Comparison of ENCODE assay signal across 8 cellular contexts in the genomic region with DNA sequence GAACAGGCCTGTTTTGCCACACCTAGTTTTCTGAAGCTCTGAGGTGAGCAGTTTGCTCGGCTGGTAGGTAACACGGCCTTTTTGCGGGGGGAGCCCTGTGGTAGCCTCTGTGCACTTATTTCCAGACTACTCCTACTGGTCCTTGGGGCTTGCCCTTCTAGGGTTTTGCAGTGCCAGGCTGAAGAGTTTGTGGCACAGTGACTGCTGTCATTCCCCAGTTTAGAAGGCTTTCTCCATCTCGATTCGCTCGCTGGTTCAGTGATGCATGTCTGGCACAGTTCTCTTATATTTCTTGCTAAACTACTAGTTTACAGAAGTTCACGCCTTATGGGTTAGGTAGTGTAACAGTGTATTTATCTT. TPM values are rescaled to one million over a fixed set of nuclear protein-coding genes. Genes with fewer than 3 reads are reported as not detected.
DNase-seq lines count a peak whose midpoint lies in the region; ATAC-seq and TF ChIP-seq lines count a peak whose summit lies in the region.

No MANE protein-coding gene starts in this region.

- H3K4me1 ChIP-seq in mucosa of rectum (ENCODE audit: control insufficient read depth in 2 of 2, insufficient read depth in 2 of 2, low read length in 2 of 2) = peaks cover 13 to 14% of the 10 kb centered on the region in 2 donors

- no peaks in the 10 kb centered on the region for H3K27me3 Mint-ChIP-seq in activated CD8-positive, alpha-beta memory T cell treated with anti-CD3 and anti-CD28 coated beads, Interleukin-2, amount 10 ng/mL, durations not matched to agents 7 days and 5 days
- no peaks in the 10 kb centered on the region for H3K27me3 Mint-ChIP-seq in MCF 10A (ENCODE audit: insufficient read depth, unreplicated experiment)

- POLR2A ChIA-PET in MCF 10A (lab: Yijun Ruan, JAX) = interaction anchor here (0.6 to 2.1 kb wide), 15 partner anchors 10 to 284 kb away, joined by 3 to 76 read pairs (median 6); no protein-coding TSS in a partner anchor

- peak overlapping the region; percentile 97 to 99 for H3K4me3 ChIP-seq in mucosa of rectum (ENCODE audit: low read length in 2 of 2)

- H3K9me3 Mint-ChIP-seq in activated CD8-positive, alpha-beta memory T cell treated with anti-CD3 and anti-CD28 coated beads, Interleukin-2, amount 10 ng/mL, durations not matched to agents 7 days and 5 days (ENCODE audit: low read depth) = no peaks in the 10 kb centered on the region
- no peaks in the 10 kb centered on the region for H3K9me3 Mint-ChIP-seq in MCF 10A (ENCODE audit: unreplicated experiment)

- peaks cover 54% of the 10 kb centered on the region for H3K4me1 Mint-ChIP-seq in activated CD8-positive, alpha-beta memory T cell treated with anti-CD3 and anti-CD28 coated beads, Interleukin-2, amount 10 ng/mL, durations not matched to agents 7 days and 5 days
- peaks cover 39% of the 10 kb centered on the region for H3K4me1 Mint-ChIP-seq in MCF 10A (ENCODE audit: insufficient read depth, unreplicated experiment)

- intact Hi-C loops in MCF 10A (cut with micrococcal nuclease) = loop anchor here (5.0 kb wide), 1 partner anchor 275 kb away; no protein-coding TSS in a partner anchor

- peak overlapping the region; percentile 78 to 94 for H3K9ac ChIP-seq in mucosa of rectum (ENCODE audit: low read depth in 1 of 2, low read length in 2 of 2)

- peak overlapping the region; percentile 98 for H3K27ac Mint-ChIP-seq in activated CD8-positive, alpha-beta memory T cell treated with anti-CD3 and anti-CD28 coated beads, Interleukin-2, amount 10 ng/mL, durations not matched to agents 7 days and 5 days
- H3K27ac Mint-ChIP-seq in MCF 10A (ENCODE audit: low read depth, unreplicated experiment) = peak overlapping the region; percentile 89

- CTCF ChIA-PET in activated CD8-positive, alpha-beta memory T cell treated with anti-CD3 and anti-CD28 coated beads, Interleukin-2, amount 10 ng/mL, durations not matched to agents 7 days and 5 days (lab: Charles Lee) = interaction anchor here (0.8 to 1.8 kb wide), 3 partner anchors 14 to 59 kb away, joined by 4 to 12 read pairs (median 4); no protein-coding TSS in a partner anchor
- CTCF ChIA-PET in MCF 10A (lab: Yijun Ruan, JAX) = interaction anchor here (1.8 kb wide), 1 partner anchor 58 kb away, joined by 7 read pairs; no protein-coding TSS in a partner anchor

- H3K9me3 ChIP-seq in mucosa of rectum (ENCODE audit: control insufficient read depth in 2 of 2, low read length in 2 of 2) = no peaks in the 10 kb centered on the region

- peaks cover 30% of the 10 kb centered on the region for H3K36me3 Mint-ChIP-seq in activated CD8-positive, alpha-beta memory T cell treated with anti-CD3 and anti-CD28 coated beads, Interleukin-2, amount 10 ng/mL, durations not matched to agents 7 days and 5 days
- H3K36me3 Mint-ChIP-seq in MCF 10A (ENCODE audit: insufficient read depth, unreplicated experiment) = no peaks in the 10 kb centered on the region

- TF ChIP-seq CTCF in MCF 10A (IDR thresholded peaks at IDR 0.05; ENCODE audit: unreplicated experiment) = no peak

- BruUV-seq in MCF 10A (replicated peaks; lab: Mats Ljungman, UMichigan) = no TSS peak

- DNase-seq in activated CD8-positive, alpha-beta memory T cell treated with anti-CD3 and anti-CD28 coated beads, Interleukin-2, amount 10 ng/mL, durations not matched to agents 7 days and 5 days = peak; percentile 56
- no peak for DNase-seq in activated CD8-positive, alpha-beta memory T cell treated with anti-CD3 and anti-CD28 coated beads for 24 hours
- DNase-seq in OCI-M1 (lab: John Stamatoyannopoulos, UW) = peak; percentile 73
- peak; percentile 43 for DNase-seq in MCF 10A (ENCODE audit: unreplicated experiment)
- no peak for DNase-seq in ecto neural progenitor cell (ENCODE audit: low spot score)

- no peak overlapping the region for H3K27ac ChIP-seq in mucosa of rectum (ENCODE audit: low read depth in 2 of 2, low read length in 2 of 2)

- H3K27me3 ChIP-seq in mucosa of rectum (ENCODE audit: control insufficient read depth in 2 of 2, insufficient read depth in 2 of 2, low read length in 2 of 2) = no peaks in the 10 kb centered on the region

- ATAC-seq in activated CD8-positive, alpha-beta memory T cell treated with anti-CD3 and anti-CD28 coated beads, Interleukin-2, amount 10 ng/mL, durations not matched to agents 7 days and 5 days = no peak
- no peak for ATAC-seq in activated CD4-positive, CD25-positive, alpha-beta regulatory T cell treated with anti-CD3 and anti-CD28 coated beads, Interleukin-2, amount 50 U/mL, for 24 hours
- ATAC-seq in HG02870 (IDR thresholded peaks at IDR 0.05; ENCODE audit: unreplicated experiment) = no peak

- H3K4me3 Mint-ChIP-seq in activated CD8-positive, alpha-beta memory T cell treated with anti-CD3 and anti-CD28 coated beads, Interleukin-2, amount 10 ng/mL, durations not matched to agents 7 days and 5 days = peak overlapping the region; percentile 96
- H3K4me3 Mint-ChIP-seq in MCF 10A (ENCODE audit: unreplicated experiment) = peak overlapping the region; percentile 98

- H3K36me3 ChIP-seq in mucosa of rectum (ENCODE audit: control insufficient read depth in 2 of 2, insufficient read depth in 2 of 2, low read length in 2 of 2) = no peaks in the 10 kb centered on the region

RNA-seq across cellular contexts. Expression of a gene that starts 0.7 kb away (rescaled TPM):
- total RNA-seq in activated CD8-positive, alpha-beta memory T cell treated with anti-CD3 and anti-CD28 coated beads, Interleukin-2, amount 10 ng/mL, durations not matched to agents 7 days and 5 days = 10 to 100 TPM; 87.5 to 92.8 TPM
- total RNA-seq in MCF 10A (2022) = 30.3 and 33.7 TPM in 2 replicates

RNA-seq across cellular contexts. Expression of a gene that starts 57.1 kb away (rescaled TPM):
- total RNA-seq in activated CD8-positive, alpha-beta memory T cell treated with anti-CD3 and anti-CD28 coated beads, Interleukin-2, amount 10 ng/mL, durations not matched to agents 7 days and 5 days = 1 to 10 TPM; 6.2 to 7.8 TPM
- total RNA-seq in MCF 10A (2022) = 4.7 and 6.1 TPM in 2 replicates

Comparison
In these comparisons a context has a peak if more than half of its experiments do, and no peak if none do; other contexts are left out.
1. DNase-seq: peak in activated CD8-positive, alpha-beta memory T cell treated with anti-CD3 and anti-CD28 coated beads, Interleukin-2, amount 10 ng/mL, durations not matched to agents 7 days and 5 days (single experiment), OCI-M1 (single experiment) and MCF 10A (single experiment); none in activated CD8-positive, alpha-beta memory T cell treated with anti-CD3 and anti-CD28 coated beads for 24 hours (single experiment) and ecto neural progenitor cell (single experiment).